18 cellular contexts compared by ENCODE assay signal in the genomic region with DNA sequence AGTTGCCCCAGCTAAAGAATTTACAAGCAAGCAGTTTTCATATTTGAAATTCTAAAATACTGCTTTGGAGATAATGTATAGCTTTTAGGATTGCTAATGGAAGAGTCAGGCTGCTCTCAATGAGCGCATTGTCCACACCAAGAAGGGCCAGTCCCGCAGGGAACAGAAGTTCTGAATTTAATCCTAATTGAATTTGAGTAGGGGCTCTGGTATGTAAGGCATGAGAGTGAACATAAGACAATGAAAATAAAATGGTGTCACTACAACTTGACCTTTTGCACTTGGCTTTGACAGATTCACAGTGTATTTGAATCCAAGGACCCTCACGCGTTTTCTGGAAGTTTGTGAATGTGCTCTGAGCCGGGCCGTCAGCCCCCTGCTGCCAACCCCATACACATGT. TPM values are rescaled to one million over a fixed set of nuclear protein-coding genes. Genes with fewer than 3 reads are reported as not detected.
DNase-seq lines count a peak whose midpoint lies in the region; ATAC-seq and TF ChIP-seq lines count a peak whose summit lies in the region.
"Had no signal": no experiment of that assay in that cellular context is flagged by ENCODE, and none has a peak within 500 bp of the region (broad histone marks: within the 10 kb centered on the region; RNA-seq: fewer than 3 reads in every experiment).

No MANE protein-coding gene starts in this region.

- WGBS in GM23248 (ENCODE audit: low coverage in 1 of 2, low lambda C conversion rate in 2 of 2, missing lambda C conversion rate in 2 of 2), 2 experiments, result 92 to 95% methylated on average over 6 of the region's 6 CpGs

- H3K4me3 Mint-ChIP-seq in T-helper 17 cell, result no peak overlapping the region
- H3K4me3 Mint-ChIP-seq: naive thymus-derived CD8-positive, alpha-beta T cell; stimulated activated memory B cell treated with anti-CD40 and anti-IgM and Interleukin-4, amounts not matched to agents 10 μg/mL and 1 μg/mL and 100 μg/mL, for 72 hours; T-helper 1 cell treated with Interleukin-12 subunit alpha and Interleukin-12 subunit beta and Interleukin-4 antibody, amounts not matched to agents 30 μg/mL and 1 μg/mL, for 36 hours had no signal

- H3K27ac ChIP-seq in left lung (peak overlapping the region; percentile 70 to 81), skeletal muscle tissue (ENCODE audit: low read depth, low read length) (peak overlapping the region; percentile 1), GM23248 (no peak overlapping the region)

- H3K4me1 Mint-ChIP-seq in T-helper 17 cell, result peaks cover 17% of the 10 kb centered on the region

- H3K4me3 ChIP-seq in left lung (no peak overlapping the region), skeletal muscle tissue (ENCODE audit: low read length in 3 of 3) (no peak overlapping the region), GM23248 (no peak overlapping the region)

- H3K9ac ChIP-seq in skeletal muscle tissue (ENCODE audit: low read depth in 1 of 3, low read length in 3 of 3), result no peak overlapping the region
- H3K9ac ChIP-seq in GM23248, result no peak overlapping the region

- no peak for TF ChIP-seq CTCF in left lung (IDR thresholded peaks at IDR 0.05)

- H3K27ac Mint-ChIP-seq in T-helper 17 cell, result peak overlapping the region; percentile 43
- H3K27ac Mint-ChIP-seq: activated T-helper 2 cell treated with anti-CD3 and anti-CD28 coated beads, Interferon-gamma antibody, Interleukin-2, Interleukin-4, amounts not matched to agents 10 μg/mL and 5 μg/mL and 100 μg/mL, durations not matched to agents 14 hours and 24 hours and 36 hours; stimulated activated memory B cell treated with anti-CD40 and anti-IgM and Interleukin-4, amounts not matched to agents 10 μg/mL and 1 μg/mL and 100 μg/mL, for 72 hours; T-helper 1 cell treated with Interleukin-12 subunit alpha and Interleukin-12 subunit beta and Interleukin-4 antibody, amounts not matched to agents 30 μg/mL and 1 μg/mL, for 36 hours had no signal

- H2AFZ ChIP-seq in GM23248, result no peak overlapping the region

- no peaks in the 10 kb centered on the region for H3F3A ChIP-seq in GM23248 (ENCODE audit: insufficient read depth)

- H3K79me2 ChIP-seq in GM23248 (ENCODE audit: insufficient read depth), result no peaks in the 10 kb centered on the region

- ATAC-seq in T-helper 17 cell (no peak), left lung (no peak)
- ATAC-seq: left colon; naive thymus-derived CD8-positive, alpha-beta T cell; stimulated activated memory B cell treated with anti-CD40 and anti-IgM and Interleukin-4, amounts not matched to agents 10 μg/mL and 1 μg/mL and 100 μg/mL, for 72 hours had no signal

- no peaks in the 10 kb centered on the region for H3K9me2 ChIP-seq in GM23248 (ENCODE audit: insufficient read depth)

- H3K27me3 ChIP-seq in left lung, result no peaks in the 10 kb centered on the region
- no peaks in the 10 kb centered on the region for H3K27me3 ChIP-seq in skeletal muscle tissue (ENCODE audit: control insufficient read depth in 3 of 3, insufficient read depth in 3 of 3, low read length in 3 of 3)
- H3K27me3 ChIP-seq in GM23248 (replicated peaks; ENCODE audit: insufficient read depth), result no peaks in the 10 kb centered on the region

- H3K9me3 ChIP-seq in T-helper 17 cell (ENCODE audit: control insufficient read depth, low read length, poor library complexity, severe bottlenecking) (no peaks in the 10 kb centered on the region), left lung (no peaks in the 10 kb centered on the region), skeletal muscle tissue (ENCODE audit: control insufficient read depth in 3 of 3, low read length in 3 of 3) (no peaks in the 10 kb centered on the region), GM23248 (ENCODE audit: low read depth) (no peaks in the 10 kb centered on the region)

- peaks cover 3 to 92% of the 10 kb centered on the region in 2 donors for H3K4me1 ChIP-seq in left lung
- peaks cover 6 to 41% (median 39%) of the 10 kb centered on the region in 3 donors for H3K4me1 ChIP-seq in skeletal muscle tissue (ENCODE audit: control insufficient read depth in 3 of 3, insufficient read depth in 3 of 3, low read length in 3 of 3)
- H3K4me1 ChIP-seq in GM23248 (ENCODE audit: insufficient read depth), result no peaks in the 10 kb centered on the region

- intact Hi-C loops in left lung (cut with DNase I), result no loop called here

- in situ Hi-C loops in GM23248 (cut with MboI), result no loop called here

- H3K36me3 ChIP-seq in left lung (peaks cover 0 to under 1% of the 10 kb centered on the region in 2 donors), skeletal muscle tissue (ENCODE audit: control insufficient read depth in 3 of 3, insufficient read depth in 3 of 3, low read length in 3 of 3) (no peaks in the 10 kb centered on the region), GM23248 (ENCODE audit: low read depth) (no peaks in the 10 kb centered on the region)

- peaks cover 4% of the 10 kb centered on the region for H3K27me3 Mint-ChIP-seq in T-helper 17 cell
- H3K27me3 Mint-ChIP-seq: stimulated activated memory B cell treated with anti-CD40 and anti-IgM and Interleukin-4, amounts not matched to agents 10 μg/mL and 1 μg/mL and 100 μg/mL, for 72 hours had no signal

- H4K20me1 ChIP-seq in GM23248 (ENCODE audit: insufficient read depth), result no peaks in the 10 kb centered on the region

- DNase-seq in COLO829 (ENCODE audit: low spot score), result peak; percentile 67
- DNase-seq in T-helper 17 cell, result no peak
- DNase-seq in left lung, result peak in 1 of 2 donors; percentile 4
- no peak for DNase-seq in globus pallidus (ENCODE audit: low spot score)
- no peak for DNase-seq in GM23248
- no peak for DNase-seq in NCI-H524 treated with DMSO at 0.1 percent for 48 hours (lab: John Stamatoyannopoulos, UW)
- DNase-seq in activated gamma-delta T cell treated with Interleukin-2 at 50 U/mL for 16 hours, result no peak
- DNase-seq: activated CD4-positive, CD25-positive, alpha-beta regulatory T cell; amniotic stem cell; cortex of kidney; left colon; NCI-H748 treated with DMSO at 0.1 percent for 48 hours; RPMI8226 had no signal

- H3K4me2 ChIP-seq in GM23248 (ENCODE audit: unreplicated experiment), result no peak overlapping the region

- no peaks in the 10 kb centered on the region for H3K36me3 Mint-ChIP-seq in T-helper 17 cell (ENCODE audit: low read depth)
- H3K36me3 Mint-ChIP-seq: stimulated activated memory B cell treated with anti-CD40 and anti-IgM and Interleukin-4, amounts not matched to agents 10 μg/mL and 1 μg/mL and 100 μg/mL, for 72 hours had no signal

RNA-seq across cellular contexts. Expression of gene RAB20, which starts 32.6 kb away (rescaled TPM):
- total RNA-seq in T-helper 17 cell, result 1 to 10 TPM; 1.2 to 1.4 TPM
- total RNA-seq in left lung, result 10 to 100 TPM; 36.2 to 42.4 TPM
- total RNA-seq in skeletal muscle tissue, result 7.3 TPM
- total RNA-seq in GM23248 (2014; rRNA removed; shearing (Covaris generic)), result 3.3 and 6.4 TPM in 2 replicates
- polyA plus RNA-seq in GM23248 (2016; fragmentation: Nextera tagmentation; extraction: Ambion mirVana), result 2.7 TPM in 2 replicates
